In the genomic region with DNA sequence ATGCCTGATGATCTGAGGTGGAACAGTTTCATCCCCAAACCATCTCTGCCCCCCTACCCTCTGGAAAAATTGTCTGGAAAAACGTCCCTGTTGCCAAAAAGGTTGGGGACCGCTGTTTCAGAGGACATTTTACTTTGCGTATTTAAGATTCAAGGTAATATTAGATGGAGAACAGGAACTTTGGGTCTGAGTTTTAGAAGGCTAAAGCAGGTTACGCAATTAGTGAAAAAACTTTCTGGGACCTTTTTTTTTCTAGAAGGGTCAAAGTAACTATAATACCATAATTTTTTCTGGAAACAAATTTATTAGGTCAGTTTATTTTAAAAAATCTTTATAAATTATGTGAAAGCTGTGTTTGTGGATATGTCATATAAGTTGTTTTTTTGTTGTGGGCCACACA, we compare ENCODE assay signal across 22 cellular contexts.
"Had no signal": no experiment of that assay in that cellular context is flagged by ENCODE, and none has a peak within 500 bp of the region (broad histone marks: within the 10 kb centered on the region; RNA-seq: fewer than 3 reads in every experiment).

No MANE protein-coding gene starts in this region.

- H3K9me3 ChIP-seq: SJCRH30 had no signal

- DNase-seq: Karpas-422, KG1, MG63, NCI-H1092, NCI-H1105 treated with DMSO at 0.1 percent for 48 hours, NCI-H1417 treated with DMSO at 0.1 percent for 48 hours, NCI-H146, NCI-H1694 treated with DMSO at 0.1 percent for 48 hours, NCI-H1930, NCI-H2081, NCI-H2107, NCI-H2227 treated with DMSO at 0.1 percent for 48 hours, NCI-H524, NCI-H526 treated with DMSO at 0.1 percent for 48 hours, NCI-H748 treated with DMSO at 0.1 percent for 48 hours, PC-3, SHP77 treated with DMSO at 0.1 percent for 48 hours, SJCRH30, SW 1271, T-cell had no signal

- ATAC-seq: Panc1, Right ventricle myocardium inferior, T-cell had no signal

- H3K4me3 ChIP-seq: MG63, SJCRH30 had no signal

- H3K4me1 ChIP-seq: SJCRH30 had no signal

- H3K27me3 ChIP-seq: MG63, SJCRH30 had no signal

- H3K36me3 ChIP-seq: MG63, SJCRH30 had no signal

- H3K27ac ChIP-seq: SJCRH30 had no signal
